In the genomic region with DNA sequence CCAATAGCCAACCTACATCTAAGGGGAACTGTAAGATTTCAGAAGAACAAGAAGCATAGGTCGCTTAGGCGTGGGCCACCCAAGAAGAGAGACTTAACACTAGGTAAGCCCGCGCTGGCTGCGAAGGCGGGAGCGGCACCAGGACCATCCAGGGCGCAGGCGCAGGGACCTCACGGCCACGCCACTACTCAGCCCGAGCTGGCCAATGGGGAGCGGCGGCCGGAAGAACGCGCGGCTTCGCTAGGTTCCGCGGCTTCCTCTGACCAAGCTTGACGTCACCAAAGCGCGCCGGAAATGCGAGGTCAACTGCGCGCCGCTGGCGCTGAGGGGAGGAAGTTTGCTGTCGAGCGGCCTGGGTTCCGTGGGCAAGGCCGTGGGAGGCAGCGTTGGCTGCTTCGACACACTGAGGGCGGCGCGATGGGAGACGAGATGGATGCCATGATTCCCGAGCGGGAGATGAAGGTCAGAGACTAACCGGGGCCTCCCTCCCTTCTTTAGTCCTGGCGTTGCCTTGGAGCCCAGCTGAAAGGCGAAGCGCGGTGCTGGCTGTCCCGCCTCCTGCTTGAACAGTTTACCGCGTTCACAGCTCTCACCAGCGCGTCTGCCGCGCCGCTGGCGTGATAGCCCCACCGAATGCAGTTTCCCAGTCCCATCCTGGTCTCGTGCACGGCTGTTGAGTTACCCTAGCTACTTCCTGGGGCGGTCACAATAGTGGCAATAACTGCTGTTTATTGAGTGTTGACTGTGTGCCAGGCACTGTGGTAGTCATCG, we compare ENCODE assay signal across 8 cellular contexts. TPM values are rescaled to one million over a fixed set of nuclear protein-coding genes. Genes with fewer than 3 reads are reported as not detected.
DNase-seq lines count a peak whose midpoint lies in the region; ATAC-seq and TF ChIP-seq lines count a peak whose summit lies in the region.

Gene NUP214, plus strand, starts transcription at position 299 of the 771 bp plus-strand sequence. Its CDS starts 119 bp downstream, at position 418.

- H3K9me3 Mint-ChIP-seq in IgD-negative memory B cell: no peaks in the 10 kb centered on the region

- intact Hi-C loops in mucosa of descending colon (cut with DNase I, micrococcal nuclease): no loop called here

- DNase-seq in DMS 273 treated with DMSO at 0.1 percent for 48 hours (lab: John Stamatoyannopoulos, UW) (peak; percentile 89), OCI-M2 (lab: John Stamatoyannopoulos, UW; ENCODE audit: unreplicated experiment) (peak; percentile 53), activated T-cell treated with anti-CD3 and anti-CD28 coated beads for 48 hours (ENCODE audit: low read depth) (peak; percentile 100), epithelial cell of prostate (ENCODE audit: low read depth, low spot score) (peak; percentile 89), mucosa of descending colon (peak; percentile 99 to 100 (median 100))
- peak; percentile 100 for DNase-seq in stimulated activated CD8-positive, alpha-beta memory T cell treated with anti-CD3 and anti-CD28 coated beads, Interleukin-4, amount 100 ng/mL, for 24 hours (ENCODE audit: low read depth)

- H3K36me3 Mint-ChIP-seq in IgD-negative memory B cell: no peaks in the 10 kb centered on the region

- peaks cover 3% of the 10 kb centered on the region for H3K36me3 ChIP-seq in mucosa of descending colon (ENCODE audit: low read depth)

- peaks cover 12% of the 10 kb centered on the region for H3K4me1 ChIP-seq in mucosa of descending colon (ENCODE audit: low read depth)

- peaks cover 17 to 20% (median 18%) of the 10 kb centered on the region in 3 donors for H3K4me1 Mint-ChIP-seq in IgD-negative memory B cell

- ATAC-seq in GM21529 (IDR thresholded peaks at IDR 0.05; ENCODE audit: unreplicated experiment) (peak; percentile 94), mucosa of descending colon (peak; percentile 99)

- peak within 1 kb of the TSS; percentile 93 to 99 (median 97) for H3K27ac Mint-ChIP-seq in IgD-negative memory B cell

- H3K4me3 ChIP-seq in mucosa of descending colon: peak within 1 kb of the TSS; percentile 83

- no peaks in the 10 kb centered on the region for H3K27me3 Mint-ChIP-seq in IgD-negative memory B cell

- no peaks in the 10 kb centered on the region for H3K9me3 ChIP-seq in mucosa of descending colon

- H3K27ac ChIP-seq in epithelial cell of prostate: peak within 1 kb of the TSS; percentile 75

- TF ChIP-seq CTCF in mucosa of descending colon (IDR thresholded peaks at IDR 0.05): no peak

- H3K4me3 Mint-ChIP-seq in IgD-negative memory B cell: peak within 1 kb of the TSS; percentile 95 to 99 (median 99)

RNA-seq across cellular contexts. Expression of gene NUP214, which starts in this region (rescaled TPM):
- polyA plus RNA-seq in IgD-negative memory B cell: 23.0 TPM
- 10 to 100 TPM; 56.1 to 57.9 (median 56.5) TPM for total RNA-seq in mucosa of descending colon

Comparison
In these comparisons a context has a peak if more than half of its experiments do, and no peak if none do; other contexts are left out.
1. Peak in every context shown above with its lines: DNase-seq, ATAC-seq, H3K4me3 ChIP-seq and H3K27ac ChIP-seq.